15 cellular contexts compared by ENCODE assay signal in the genomic region with DNA sequence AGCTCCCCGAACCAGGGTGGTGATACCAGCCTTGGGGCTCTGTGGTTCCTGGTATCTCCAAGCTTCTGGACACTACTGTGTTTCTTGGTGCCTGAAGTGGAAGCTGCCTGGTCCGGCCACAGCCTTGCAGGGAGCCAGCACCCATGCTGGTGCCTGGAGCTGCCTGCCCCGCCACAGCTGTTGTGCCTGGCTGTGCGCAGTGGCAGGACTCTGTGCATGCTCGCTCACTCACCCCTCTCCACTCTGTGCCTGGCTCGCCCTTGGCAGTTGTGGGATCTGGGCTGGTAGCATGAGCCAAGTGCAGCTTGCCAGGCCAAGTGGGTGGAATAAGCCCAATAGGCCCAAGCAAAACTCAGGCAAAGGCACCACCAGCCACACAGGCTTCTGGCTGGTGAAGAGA.
DNase-seq lines count a peak whose midpoint lies in the region; ATAC-seq lines count a peak whose summit lies in the region.
"Had no signal": no experiment of that assay in that cellular context is flagged by ENCODE, and none has a peak within 500 bp of the region (broad histone marks: within the 10 kb centered on the region; RNA-seq: fewer than 3 reads in every experiment).

No MANE protein-coding gene starts in this region.

- no peaks in the 10 kb centered on the region for H3K9me3 ChIP-seq in aorta (ENCODE audit: control insufficient read depth, low read length)

- intact Hi-C loops in left ventricle myocardium superior (cut with micrococcal nuclease) = no loop called here
- intact Hi-C loops in Right ventricle myocardium superior (cut with DNase I) = no loop called here
- intact Hi-C loops in sciatic nerve (cut with DNase I) = no loop called here
- intact Hi-C loops in aorta (cut with DNase I) = no loop called here

- DNase-seq in left ventricle myocardium superior (peak; percentile 32), Right ventricle myocardium superior (no peak), medulla oblongata (ENCODE audit: extremely low spot score) (peak; percentile 23), sciatic nerve (ENCODE audit: low spot score) (no peak), aorta (peak; percentile 44 to 66), NCI-H1694 treated with DMSO at 0.1 percent for 48 hours (lab: John Stamatoyannopoulos, UW) (no peak)
- DNase-seq in stimulated activated naive CD4-positive, alpha-beta T cell (lab: John Stamatoyannopoulos, UW) = no peak
- DNase-seq: CD8-positive, alpha-beta T cell; COR-L47; DMS 273 treated with DMSO at 0.1 percent for 48 hours; DMS53; HCEC 1CT had no signal

- ATAC-seq in left ventricle myocardium superior (no peak), Right ventricle myocardium superior (ENCODE audit: poor library complexity) (no peak), sciatic nerve (peak; percentile 20), aorta (ENCODE audit: low FRiP score) (no peak), GM18858 (IDR thresholded peaks at IDR 0.05; ENCODE audit: unreplicated experiment) (no peak)
- ATAC-seq: CD8-positive, alpha-beta T cell; GM23338 had no signal

- no peak overlapping the region for H3K4me3 ChIP-seq in aorta (ENCODE audit: low read length in 2 of 2)
- H3K4me3 ChIP-seq: BLaER1 treated with 17β-estradiol and CSF1 and Interleukin-3, amounts not matched to agents 10 nM and 100 nM; GM23338 had no signal

- H3K36me3 ChIP-seq in aorta (ENCODE audit: control insufficient read depth in 1 of 2, insufficient read depth in 2 of 2, low read length in 1 of 2) = no peaks in the 10 kb centered on the region

- no peaks in the 10 kb centered on the region for H3K4me1 ChIP-seq in aorta (ENCODE audit: control insufficient read depth in 1 of 2, insufficient read depth in 2 of 2, low read length in 2 of 2)
- H3K4me1 ChIP-seq: BLaER1 treated with 17β-estradiol and CSF1 and Interleukin-3, amounts not matched to agents 10 nM and 100 nM had no signal

- WGBS in aorta, 2 donors = 27 to 36% methylated on average over 6 of the region's 6 CpGs

- no peak overlapping the region for H3K27ac ChIP-seq in aorta (ENCODE audit: low read depth in 1 of 2, low read length in 2 of 2)
- H3K27ac ChIP-seq: BLaER1 treated with 17β-estradiol and CSF1 and Interleukin-3, amounts not matched to agents 10 nM and 100 nM had no signal

- H3K27me3 ChIP-seq in aorta (ENCODE audit: control insufficient read depth in 1 of 2, insufficient read depth in 2 of 2, low read length in 1 of 2) = no peaks in the 10 kb centered on the region
- H3K27me3 ChIP-seq: BLaER1 treated with 17β-estradiol and CSF1 and Interleukin-3, amounts not matched to agents 10 nM and 100 nM had no signal

Comparison
In these comparisons a context has a peak if more than half of its experiments do, and no peak if none do; other contexts are left out.
1. DNase-seq: peak in left ventricle myocardium superior (single experiment), medulla oblongata (single experiment) and aorta (2 of 2); none in Right ventricle myocardium superior (single experiment), sciatic nerve (single experiment), stimulated activated naive CD4-positive, alpha-beta T cell (0 of 6) and NCI-H1694 treated with DMSO at 0.1 percent for 48 hours (single experiment).